8 cellular contexts compared by ENCODE assay signal in genomic region chr9:78213696-78214095, GRCh38. TPM values are rescaled to one million over a fixed set of nuclear protein-coding genes. Genes with fewer than 3 reads are reported as not detected.
DNase-seq lines count a peak whose midpoint lies in the region; ATAC-seq and TF ChIP-seq lines count a peak whose summit lies in the region.

No MANE protein-coding gene starts in this region.

- peak overlapping the region; percentile 54 for H3K9ac ChIP-seq in SK-N-MC (ENCODE audit: insufficient read length)

- H3K4me1 ChIP-seq in upper lobe of right lung: peaks cover 12% of the 10 kb centered on the region

- H3K27ac ChIP-seq in SK-N-MC (peak overlapping the region; percentile 67), upper lobe of right lung (no peak overlapping the region)

- intact Hi-C loops in upper lobe of right lung (cut with DNase I) (no loop called here), left ventricle myocardium superior (cut with micrococcal nuclease) (no loop called here)

- TF ChIP-seq CTCF in AG10803 (conservative IDR thresholded peaks at IDR 0.05; ENCODE audit: low read length) (peak; percentile 41), upper lobe of right lung (IDR thresholded peaks at IDR 0.05) (peak; percentile 50)

- H3K9me3 ChIP-seq in SK-N-MC (ENCODE audit: low read depth, low read length): no peaks in the 10 kb centered on the region
- no peaks in the 10 kb centered on the region for H3K9me3 ChIP-seq in upper lobe of right lung

- no peaks in the 10 kb centered on the region for H3K27me3 ChIP-seq in upper lobe of right lung

- H3K4me3 ChIP-seq in AG10803 (ENCODE audit: low read length): no peak overlapping the region
- 0 out of 2 replicates have a peak overlapping the region, but pooled peaks have one; percentile 3 for H3K4me3 ChIP-seq in SK-N-MC
- no peak overlapping the region for H3K4me3 ChIP-seq in upper lobe of right lung

- ATAC-seq in GM19438 (IDR thresholded peaks at IDR 0.05; ENCODE audit: low read depth, unreplicated experiment) (peak; percentile 65), upper lobe of right lung (peak; percentile 80), GM21381 (IDR thresholded peaks at IDR 0.05; ENCODE audit: unreplicated experiment) (no peak), GM21825 (IDR thresholded peaks at IDR 0.05; ENCODE audit: unreplicated experiment) (no peak), left ventricle myocardium superior (no peak)

- H3K36me3 ChIP-seq in SK-N-MC (ENCODE audit: insufficient read depth, low read length) (no peaks in the 10 kb centered on the region), upper lobe of right lung (no peaks in the 10 kb centered on the region)

- peak; percentile 30 for DNase-seq in AG10803 (ENCODE audit: low read depth)
- no peak for DNase-seq in SK-N-MC (ENCODE audit: low read depth, low spot score)
- DNase-seq in iPS-NIHi11 (ENCODE audit: low spot score): peak; percentile 11
- DNase-seq in upper lobe of right lung: no peak
- no peak for DNase-seq in left ventricle myocardium superior

RNA-seq across cellular contexts. Expression of gene CEP78, which starts 22.2 kb away (rescaled TPM):
- 12.1 TPM for total RNA-seq in upper lobe of right lung
- 3.6 TPM for total RNA-seq in left ventricle myocardium superior

Comparison
In these comparisons a context has a peak if more than half of its experiments do, and no peak if none do; other contexts are left out.
1. DNase-seq: peak in AG10803 (single experiment) and iPS-NIHi11 (single experiment); none in SK-N-MC (single experiment), upper lobe of right lung (single experiment) and left ventricle myocardium superior (single experiment).
2. ATAC-seq: peak in GM19438 (single experiment) and upper lobe of right lung (single experiment); none in GM21381 (single experiment), GM21825 (single experiment) and left ventricle myocardium superior (single experiment).